Comparison of ENCODE assay signal across 32 cellular contexts in genomic region chr15:28037969-28038640, GRCh38.
"Had no signal": no experiment of that assay in that cellular context is flagged by ENCODE, and none has a peak within 500 bp of the region (broad histone marks: within the 10 kb centered on the region; RNA-seq: fewer than 3 reads in every experiment).

No MANE protein-coding gene starts in this region.

- H3K4me3 ChIP-seq: cardiac muscle cell, coronary artery, dorsolateral prefrontal cortex, left lung, mucosa of descending colon, ovary, prostate gland, sigmoid colon, upper lobe of left lung, vagina had no signal

- DNase-seq: activated CD4-positive, alpha-beta memory T cell treated with anti-CD3 and anti-CD28 coated beads, Interleukin-2, amount 10 ng/mL, durations not matched to agents 7 days and 5 days; activated CD4-positive, alpha-beta T cell treated with anti-CD3 and anti-CD28 coated beads for 1 hour; activated CD4-positive, alpha-beta T cell treated with anti-CD3 and anti-CD28 coated beads, Interleukin-2, amount 10 ng/mL, durations not matched to agents 7 days and 5 days; activated naive CD8-positive, alpha-beta T cell treated with anti-CD3 and anti-CD28 coated beads, Interleukin-2, amount 50 U/mL, for 24 hours; activated T-cell treated with anti-CD3 and anti-CD28 coated beads, Interleukin-2, amount 50 U/mL, for 4 hours; dorsolateral prefrontal cortex; effector memory CD4-positive, alpha-beta T cell; erythroblast; head of caudate nucleus; hypothalamus; kidney glomerular epithelial cell; left lung; mucosa of descending colon; ovary; retina; sigmoid colon; small intestine; stimulated activated CD4-positive, alpha-beta T cell treated with anti-CD3 and anti-CD28 coated beads, Interleukin-4, amount 100 ng/mL, for 4 hours; stimulated activated CD8-positive, alpha-beta memory T cell treated with anti-CD3 and anti-CD28 coated beads, Interleukin-4, amount 100 ng/mL, for 48 hours; stimulated activated naive CD8-positive, alpha-beta T cell treated with anti-CD3 and anti-CD28 coated beads, Interleukin-15, amount 100 ng/mL, for 72 hours; substantia nigra; T-helper 17 cell; T1000; upper lobe of left lung had no signal

- H3K27me3 ChIP-seq: cardiac muscle cell, dorsolateral prefrontal cortex, left lung, ovary, sigmoid colon, upper lobe of left lung, vagina had no signal

- H3K36me3 Mint-ChIP-seq: activated naive CD4-positive, alpha-beta T cell treated with anti-CD3 and anti-CD28 coated beads, Interleukin-2, amount 50 U/mL, for 24 hours; natural killer cell treated with Interleukin-12 subunit alpha and Interleukin-12 subunit beta and Interleukin-15 and Interleukin-18, amount 100 ng/mL, for 72 hours; stimulated activated memory B cell treated with anti-CD40 and anti-IgM and Interleukin-4, amounts not matched to agents 10 μg/mL and 1 μg/mL and 100 μg/mL, for 72 hours had no signal

- H3K27me3 Mint-ChIP-seq: activated CD4-positive, alpha-beta memory T cell treated with anti-CD3 and anti-CD28 coated beads, Interleukin-2, amount 10 ng/mL, durations not matched to agents 7 days and 5 days had no signal

- H3K4me1 ChIP-seq: left lung, prostate gland, sigmoid colon, upper lobe of left lung, vagina had no signal

- ATAC-seq: activated naive CD8-positive, alpha-beta T cell treated with anti-CD3 and anti-CD28 coated beads, Interleukin-2, amount 50 U/mL, for 24 hours; activated T-cell treated with anti-CD3 and anti-CD28 coated beads, Interleukin-2, amount 50 U/mL, for 4 hours; activated T-helper 17 cell treated with anti-CD3 and anti-CD28 coated beads, Interleukin-2, amount 50 U/mL, for 72 hours; left lung; mucosa of descending colon; stimulated activated naive CD8-positive, alpha-beta T cell treated with anti-CD3 and anti-CD28 coated beads, Interleukin-15, amount 100 ng/mL, for 72 hours; T-helper 17 cell had no signal

- H3K27ac Mint-ChIP-seq: activated CD4-positive, alpha-beta memory T cell treated with anti-CD3 and anti-CD28 coated beads, Interleukin-2, amount 10 ng/mL, durations not matched to agents 7 days and 5 days; activated CD4-positive, alpha-beta T cell treated with anti-CD3 and anti-CD28 coated beads, Interleukin-2, amount 10 ng/mL, durations not matched to agents 7 days and 5 days; activated naive CD4-positive, alpha-beta T cell treated with anti-CD3 and anti-CD28 coated beads, Interleukin-2, amount 50 U/mL, for 24 hours; activated naive CD8-positive, alpha-beta T cell treated with anti-CD3 and anti-CD28 coated beads, Interleukin-2, amount 50 U/mL, for 24 hours; activated T-helper 17 cell treated with anti-CD3 and anti-CD28 coated beads, Interleukin-2, amount 50 U/mL, for 72 hours; natural killer cell treated with Interleukin-12 subunit alpha and Interleukin-12 subunit beta and Interleukin-15 and Interleukin-18, amount 100 ng/mL, for 72 hours; stimulated activated memory B cell treated with anti-CD40 and anti-IgM and Interleukin-4, amounts not matched to agents 10 μg/mL and 1 μg/mL and 100 μg/mL, for 72 hours; stimulated activated naive CD8-positive, alpha-beta T cell treated with anti-CD3 and anti-CD28 coated beads, Interleukin-15, amount 100 ng/mL, for 72 hours; T-helper 17 cell had no signal

- H3K9me3 Mint-ChIP-seq: activated CD4-positive, alpha-beta memory T cell treated with anti-CD3 and anti-CD28 coated beads, Interleukin-2, amount 10 ng/mL, durations not matched to agents 7 days and 5 days; activated CD4-positive, alpha-beta T cell treated with anti-CD3 and anti-CD28 coated beads, Interleukin-2, amount 10 ng/mL, durations not matched to agents 7 days and 5 days; activated naive CD4-positive, alpha-beta T cell treated with anti-CD3 and anti-CD28 coated beads, Interleukin-2, amount 50 U/mL, for 24 hours; activated naive CD8-positive, alpha-beta T cell treated with anti-CD3 and anti-CD28 coated beads, Interleukin-2, amount 50 U/mL, for 24 hours; activated T-cell treated with anti-CD3 and anti-CD28 coated beads, Interleukin-2, amount 50 U/mL, for 4 hours; activated T-helper 17 cell treated with anti-CD3 and anti-CD28 coated beads, Interleukin-2, amount 50 U/mL, for 72 hours; natural killer cell treated with Interleukin-12 subunit alpha and Interleukin-12 subunit beta and Interleukin-15 and Interleukin-18, amount 100 ng/mL, for 72 hours; stimulated activated memory B cell treated with anti-CD40 and anti-IgM and Interleukin-4, amounts not matched to agents 10 μg/mL and 1 μg/mL and 100 μg/mL, for 72 hours; stimulated activated naive CD8-positive, alpha-beta T cell treated with anti-CD3 and anti-CD28 coated beads, Interleukin-15, amount 100 ng/mL, for 72 hours had no signal

- H3K27ac ChIP-seq: cardiac muscle cell, coronary artery, dorsolateral prefrontal cortex, left lung, ovary, prostate gland, sigmoid colon, upper lobe of left lung, vagina had no signal

- H3K36me3 ChIP-seq: cardiac muscle cell, left lung, ovary, prostate gland, sigmoid colon, upper lobe of left lung, vagina had no signal

- H3K9me3 ChIP-seq: left lung, mucosa of descending colon, ovary, prostate gland, sigmoid colon, upper lobe of left lung, vagina had no signal

- H3K4me1 Mint-ChIP-seq: activated CD4-positive, alpha-beta memory T cell treated with anti-CD3 and anti-CD28 coated beads, Interleukin-2, amount 10 ng/mL, durations not matched to agents 7 days and 5 days; activated CD4-positive, alpha-beta T cell treated with anti-CD3 and anti-CD28 coated beads, Interleukin-2, amount 10 ng/mL, durations not matched to agents 7 days and 5 days; activated naive CD4-positive, alpha-beta T cell treated with anti-CD3 and anti-CD28 coated beads, Interleukin-2, amount 50 U/mL, for 24 hours; activated naive CD8-positive, alpha-beta T cell treated with anti-CD3 and anti-CD28 coated beads, Interleukin-2, amount 50 U/mL, for 24 hours; activated T-helper 17 cell treated with anti-CD3 and anti-CD28 coated beads, Interleukin-2, amount 50 U/mL, for 72 hours; stimulated activated memory B cell treated with anti-CD40 and anti-IgM and Interleukin-4, amounts not matched to agents 10 μg/mL and 1 μg/mL and 100 μg/mL, for 72 hours; stimulated activated naive CD8-positive, alpha-beta T cell treated with anti-CD3 and anti-CD28 coated beads, Interleukin-15, amount 100 ng/mL, for 72 hours; T-helper 17 cell had no signal

- H3K4me3 Mint-ChIP-seq: activated CD4-positive, alpha-beta memory T cell treated with anti-CD3 and anti-CD28 coated beads, Interleukin-2, amount 10 ng/mL, durations not matched to agents 7 days and 5 days; activated CD4-positive, alpha-beta T cell treated with anti-CD3 and anti-CD28 coated beads, Interleukin-2, amount 10 ng/mL, durations not matched to agents 7 days and 5 days; activated naive CD4-positive, alpha-beta T cell treated with anti-CD3 and anti-CD28 coated beads, Interleukin-2, amount 50 U/mL, for 24 hours; activated naive CD8-positive, alpha-beta T cell treated with anti-CD3 and anti-CD28 coated beads, Interleukin-2, amount 50 U/mL, for 24 hours; activated T-cell treated with anti-CD3 and anti-CD28 coated beads, Interleukin-2, amount 50 U/mL, for 4 hours; activated T-helper 17 cell treated with anti-CD3 and anti-CD28 coated beads, Interleukin-2, amount 50 U/mL, for 72 hours; natural killer cell treated with Interleukin-12 subunit alpha and Interleukin-12 subunit beta and Interleukin-15 and Interleukin-18, amount 100 ng/mL, for 72 hours; stimulated activated memory B cell treated with anti-CD40 and anti-IgM and Interleukin-4, amounts not matched to agents 10 μg/mL and 1 μg/mL and 100 μg/mL, for 72 hours; stimulated activated naive CD8-positive, alpha-beta T cell treated with anti-CD3 and anti-CD28 coated beads, Interleukin-15, amount 100 ng/mL, for 72 hours; T-helper 17 cell had no signal
